Comparison of ENCODE assay signal across 13 cellular contexts in the genomic region with DNA sequence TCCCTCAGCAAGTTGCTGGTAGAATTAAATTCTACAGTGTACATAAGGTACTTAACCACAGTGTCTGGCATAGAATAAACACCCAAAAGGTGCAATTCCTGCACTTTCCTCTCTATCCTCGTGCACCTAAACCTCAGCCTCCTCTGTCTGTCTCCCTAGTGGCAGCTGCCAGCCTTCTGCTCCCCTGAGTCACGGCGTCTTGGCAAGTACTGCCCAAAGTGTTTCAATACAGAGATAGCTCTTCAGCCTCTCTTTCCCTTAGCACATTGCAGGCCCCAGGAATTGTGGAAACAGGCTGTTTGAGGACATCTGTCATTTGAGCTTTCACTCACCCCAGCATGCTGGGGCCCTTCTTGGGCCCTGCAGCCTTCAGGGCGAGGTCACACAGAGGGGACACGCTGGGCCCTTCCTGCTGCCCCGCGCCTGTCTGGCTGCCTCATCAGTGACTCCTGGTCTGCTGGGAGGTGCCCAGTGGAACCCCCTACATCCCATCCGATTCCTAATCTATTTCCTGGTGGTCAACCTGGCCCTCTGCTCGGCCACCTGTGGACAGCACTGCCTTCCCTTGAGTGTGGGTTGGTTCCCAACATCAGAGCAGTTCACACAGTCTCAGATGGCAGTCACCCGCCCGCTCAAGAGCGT. TPM values are rescaled to one million over a fixed set of nuclear protein-coding genes. Genes with fewer than 3 reads are reported as not detected.
DNase-seq lines count a peak whose midpoint lies in the region; ATAC-seq and TF ChIP-seq lines count a peak whose summit lies in the region.
"Had no signal": no experiment of that assay in that cellular context is flagged by ENCODE, and none has a peak within 500 bp of the region (broad histone marks: within the 10 kb centered on the region; RNA-seq: fewer than 3 reads in every experiment).

No MANE protein-coding gene starts in this region.

- peak overlapping the region; percentile 65 for H3K27ac Mint-ChIP-seq in glutamatergic neuron (ENCODE audit: unreplicated experiment)
- no peak overlapping the region for H3K27ac Mint-ChIP-seq in naive thymus-derived CD4-positive, alpha-beta T cell

- peaks cover 0 to under 1% of the 10 kb centered on the region in 2 donors for H3K27me3 ChIP-seq in naive thymus-derived CD4-positive, alpha-beta T cell (ENCODE audit: control insufficient read depth in 2 of 2, insufficient read depth in 2 of 2, low read length in 2 of 2)
- no peaks in the 10 kb centered on the region for H3K27me3 ChIP-seq in vagina
- H3K27me3 ChIP-seq: breast epithelium had no signal

- no peaks in the 10 kb centered on the region for H3K4me1 ChIP-seq in naive thymus-derived CD4-positive, alpha-beta T cell (ENCODE audit: control insufficient read depth in 2 of 2, insufficient read depth in 2 of 2, low read length in 2 of 2)
- H3K4me1 ChIP-seq in vagina: peaks cover 54% of the 10 kb centered on the region
- H3K4me1 ChIP-seq: breast epithelium, parathyroid adenoma had no signal

- no peaks in the 10 kb centered on the region for H3K9me3 ChIP-seq in naive thymus-derived CD4-positive, alpha-beta T cell (ENCODE audit: control insufficient read depth in 2 of 3, low read length in 3 of 3)
- no peaks in the 10 kb centered on the region for H3K9me3 ChIP-seq in vagina
- H3K9me3 ChIP-seq: breast epithelium had no signal

- ATAC-seq in naive thymus-derived CD4-positive, alpha-beta T cell: peak; percentile 8
- ATAC-seq in left colon (no peak), GM21447 (IDR thresholded peaks at IDR 0.05; ENCODE audit: unreplicated experiment) (no peak)
- ATAC-seq: stimulated activated naive CD8-positive, alpha-beta T cell treated with anti-CD3 and anti-CD28 coated beads, Interleukin-15, amount 100 ng/mL, for 72 hours had no signal

- H3K4me1 Mint-ChIP-seq in glutamatergic neuron (ENCODE audit: low read depth, unreplicated experiment): peaks cover 18% of the 10 kb centered on the region
- H3K4me1 Mint-ChIP-seq in naive thymus-derived CD4-positive, alpha-beta T cell: peaks cover 0 to 4% (median 0%) of the 10 kb centered on the region in 7 donors
- H3K4me1 Mint-ChIP-seq: stimulated activated naive CD8-positive, alpha-beta T cell treated with anti-CD3 and anti-CD28 coated beads, Interleukin-15, amount 100 ng/mL, for 72 hours had no signal

- TF ChIP-seq CTCF in glutamatergic neuron (IDR thresholded peaks at IDR 0.05; ENCODE audit: partially characterized antibody, unreplicated experiment) (no peak), vagina (IDR thresholded peaks at IDR 0.05) (no peak), GM10248 (IDR thresholded peaks at IDR 0.05; ENCODE audit: control extremely low read depth, extremely low read depth, low read depth, missing control alignments) (no peak)

- H3K27ac ChIP-seq in naive thymus-derived CD4-positive, alpha-beta T cell (ENCODE audit: low read depth, low read length): no peak overlapping the region
- peak overlapping the region; percentile 15 for H3K27ac ChIP-seq in vagina
- H3K27ac ChIP-seq: parathyroid adenoma had no signal

- intact Hi-C loops in naive thymus-derived CD4-positive, alpha-beta T cell (cut with micrococcal nuclease): no loop called here
- intact Hi-C loops in vagina (cut with DNase I) (no loop called here), left colon (cut with DNase I, micrococcal nuclease) (loop anchor here in 1 of 2 donors (10.0 kb wide), 1 partner anchor 92 kb away; no protein-coding TSS in a partner anchor)

- TF ChIP-seq POLR2A in vagina (IDR thresholded peaks at IDR 0.05): no peak

- no peak overlapping the region for H3K4me3 Mint-ChIP-seq in glutamatergic neuron (ENCODE audit: unreplicated experiment)
- no peak overlapping the region for H3K4me3 Mint-ChIP-seq in naive thymus-derived CD4-positive, alpha-beta T cell
- H3K4me3 Mint-ChIP-seq: stimulated activated naive CD8-positive, alpha-beta T cell treated with anti-CD3 and anti-CD28 coated beads, Interleukin-15, amount 100 ng/mL, for 72 hours had no signal

- H3K27me3 Mint-ChIP-seq in glutamatergic neuron (ENCODE audit: unreplicated experiment): peaks cover 8% of the 10 kb centered on the region
- H3K27me3 Mint-ChIP-seq in naive thymus-derived CD4-positive, alpha-beta T cell: peaks cover 30 to 61% (median 54%) of the 10 kb centered on the region in 5 donors

- DNase-seq in NCI-H510A treated with DMSO at 0.1 percent for 48 hours (lab: John Stamatoyannopoulos, UW): peak; percentile 23
- DNase-seq in NCI-H510A (lab: John Stamatoyannopoulos, UW): no peak
- no peak for DNase-seq in glutamatergic neuron
- DNase-seq in naive thymus-derived CD4-positive, alpha-beta T cell: no peak
- DNase-seq in vagina (ENCODE audit: extremely low spot score in 2 of 2): no peak
- DNase-seq in left colon: no peak
- DNase-seq in GM10248 (ENCODE audit: extremely low spot score): no peak
- DNase-seq: activated CD4-positive, CD25-positive, alpha-beta regulatory T cell; stimulated activated CD4-positive, alpha-beta T cell treated with anti-CD3 and anti-CD28 coated beads, Interleukin-2, amount 100 ng/mL, for 48 hours; stimulated activated naive CD8-positive, alpha-beta T cell treated with anti-CD3 and anti-CD28 coated beads, Interleukin-15, amount 100 ng/mL, for 72 hours had no signal

- no peaks in the 10 kb centered on the region for H3K9me3 Mint-ChIP-seq in glutamatergic neuron (ENCODE audit: unreplicated experiment)
- peaks cover 0 to 3% (median 0%) of the 10 kb centered on the region in 11 donors for H3K9me3 Mint-ChIP-seq in naive thymus-derived CD4-positive, alpha-beta T cell
- H3K9me3 Mint-ChIP-seq: stimulated activated naive CD8-positive, alpha-beta T cell treated with anti-CD3 and anti-CD28 coated beads, Interleukin-15, amount 100 ng/mL, for 72 hours had no signal

- H3K36me3 ChIP-seq in naive thymus-derived CD4-positive, alpha-beta T cell (ENCODE audit: control insufficient read depth in 2 of 3, insufficient read depth in 3 of 3, low read length in 3 of 3): no peaks in the 10 kb centered on the region
- H3K36me3 ChIP-seq in vagina: no peaks in the 10 kb centered on the region
- H3K36me3 ChIP-seq: breast epithelium had no signal

- no peak overlapping the region for H3K4me3 ChIP-seq in naive thymus-derived CD4-positive, alpha-beta T cell (ENCODE audit: low read length)
- H3K4me3 ChIP-seq in vagina: no peak overlapping the region
- H3K4me3 ChIP-seq: breast epithelium had no signal

- POLR2A ChIA-PET in naive thymus-derived CD4-positive, alpha-beta T cell (lab: Charles Lee): interaction anchor here (0.6 kb wide), 1 partner anchor 76 kb away, joined by 3 read pairs; no protein-coding TSS in a partner anchor
- POLR2A ChIA-PET in GM10248 (lab: Yijun Ruan, JAX): no interaction called here

- CTCF ChIA-PET in naive thymus-derived CD4-positive, alpha-beta T cell (lab: Charles Lee): no interaction called here
- CTCF ChIA-PET in GM10248 (lab: Yijun Ruan, JAX): no interaction called here

- peaks cover 6% of the 10 kb centered on the region for H3K36me3 Mint-ChIP-seq in glutamatergic neuron (ENCODE audit: unreplicated experiment)
- peaks cover 0 to 6% (median 0%) of the 10 kb centered on the region in 5 donors for H3K36me3 Mint-ChIP-seq in naive thymus-derived CD4-positive, alpha-beta T cell

RNA-seq across cellular contexts. Expression of gene COL4A2, which starts 19.3 kb away (rescaled TPM):
- 60.9 TPM for total RNA-seq in glutamatergic neuron (ENCODE audit: unreplicated experiment)
- total RNA-seq in naive thymus-derived CD4-positive, alpha-beta T cell: under 1 TPM in 1 of 5 experiments, not detected in 4; 0.05 TPM
- not detected for polyA plus RNA-seq in naive thymus-derived CD4-positive, alpha-beta T cell
- 180 TPM for total RNA-seq in vagina
- 10 to 100 TPM; 35.3 to 79.7 TPM for total RNA-seq in left colon

RNA-seq across cellular contexts. Expression of gene COL4A1, which starts 19.4 kb away (rescaled TPM):
- total RNA-seq in glutamatergic neuron (ENCODE audit: unreplicated experiment) (14.6 TPM), vagina (178 TPM), left colon (10 to 100 TPM; 19.6 to 65.3 TPM)
- under 1 TPM in 1 of 5 experiments, not detected in 4; 0.24 TPM for total RNA-seq in naive thymus-derived CD4-positive, alpha-beta T cell
- polyA plus RNA-seq in naive thymus-derived CD4-positive, alpha-beta T cell: not detected

Comparison
In these comparisons a context has a peak if more than half of its experiments do, and no peak if none do; other contexts are left out.
1. RNA of gene COL4A2, which starts 19.3 kb away (total RNA-seq): 180 TPM in vagina (single experiment), 35.3 to 79.7 TPM in left colon and 60.9 TPM in glutamatergic neuron (single experiment); 0.05 TPM in naive thymus-derived CD4-positive, alpha-beta T cell; every median in the first group is over 10 times any median in the second.
2. RNA of gene COL4A1, which starts 19.4 kb away (total RNA-seq): 178 TPM in vagina (single experiment), 19.6 to 65.3 TPM in left colon and 14.6 TPM in glutamatergic neuron (single experiment); 0.24 TPM in naive thymus-derived CD4-positive, alpha-beta T cell; every median in the first group is over 10 times any median in the second.